1 cellular context compared by ENCODE assay signal in genomic region chr15:92333709-92334108, GRCh38.
TF ChIP-seq lines count a peak whose summit lies in the region.

No MANE protein-coding gene starts in this region.

TF ChIP-seq in HCT116, 20 proteins besides CTCF, POLR2A, EP300 and RAD21 (continued from another document):
- TF ChIP-seq, protein P1, sequence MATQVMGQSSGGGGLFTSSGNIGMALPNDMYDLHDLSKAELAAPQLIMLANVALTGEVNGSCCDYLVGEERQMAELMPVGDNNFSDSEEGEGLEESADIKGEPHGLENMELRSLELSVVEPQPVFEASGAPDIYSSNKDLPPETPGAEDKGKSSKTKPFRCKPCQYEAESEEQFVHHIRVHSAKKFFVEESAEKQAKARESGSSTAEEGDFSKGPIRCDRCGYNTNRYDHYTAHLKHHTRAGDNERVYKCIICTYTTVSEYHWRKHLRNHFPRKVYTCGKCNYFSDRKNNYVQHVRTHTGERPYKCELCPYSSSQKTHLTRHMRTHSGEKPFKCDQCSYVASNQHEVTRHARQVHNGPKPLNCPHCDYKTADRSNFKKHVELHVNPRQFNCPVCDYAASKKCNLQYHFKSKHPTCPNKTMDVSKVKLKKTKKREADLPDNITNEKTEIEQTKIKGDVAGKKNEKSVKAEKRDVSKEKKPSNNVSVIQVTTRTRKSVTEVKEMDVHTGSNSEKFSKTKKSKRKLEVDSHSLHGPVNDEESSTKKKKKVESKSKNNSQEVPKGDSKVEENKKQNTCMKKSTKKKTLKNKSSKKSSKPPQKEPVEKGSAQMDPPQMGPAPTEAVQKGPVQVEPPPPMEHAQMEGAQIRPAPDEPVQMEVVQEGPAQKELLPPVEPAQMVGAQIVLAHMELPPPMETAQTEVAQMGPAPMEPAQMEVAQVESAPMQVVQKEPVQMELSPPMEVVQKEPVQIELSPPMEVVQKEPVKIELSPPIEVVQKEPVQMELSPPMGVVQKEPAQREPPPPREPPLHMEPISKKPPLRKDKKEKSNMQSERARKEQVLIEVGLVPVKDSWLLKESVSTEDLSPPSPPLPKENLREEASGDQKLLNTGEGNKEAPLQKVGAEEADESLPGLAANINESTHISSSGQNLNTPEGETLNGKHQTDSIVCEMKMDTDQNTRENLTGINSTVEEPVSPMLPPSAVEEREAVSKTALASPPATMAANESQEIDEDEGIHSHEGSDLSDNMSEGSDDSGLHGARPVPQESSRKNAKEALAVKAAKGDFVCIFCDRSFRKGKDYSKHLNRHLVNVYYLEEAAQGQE (IDR thresholded peaks at IDR 0.05; ENCODE audit: low read depth) = no peak
- no peak for TF ChIP-seq TCF7L2 (IDR thresholded peaks at IDR 0.05; ENCODE audit: borderline replicate concordance, extremely low read depth, insufficient read depth, insufficient read length)
- no peak for TF ChIP-seq CEBPB (IDR thresholded peaks at IDR 0.05; ENCODE audit: low read depth)
- TF ChIP-seq, protein P2, sequence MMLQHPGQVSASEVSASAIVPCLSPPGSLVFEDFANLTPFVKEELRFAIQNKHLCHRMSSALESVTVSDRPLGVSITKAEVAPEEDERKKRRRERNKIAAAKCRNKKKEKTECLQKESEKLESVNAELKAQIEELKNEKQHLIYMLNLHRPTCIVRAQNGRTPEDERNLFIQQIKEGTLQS (IDR thresholded peaks at IDR 0.05) = no peak
- no peak for TF ChIP-seq MAX (IDR thresholded peaks at IDR 0.05)
- no peak for TF ChIP-seq POLR2AphosphoS5 (IDR thresholded peaks at IDR 0.05; ENCODE audit: low read depth, low read length)
- TF ChIP-seq FOSL1 (IDR thresholded peaks at IDR 0.05; ENCODE audit: low read depth) = no peak
- TF ChIP-seq JUND (IDR thresholded peaks at IDR 0.05) = no peak
- TF ChIP-seq ZNF274 (IDR thresholded peaks at IDR 0.05; ENCODE audit: low read depth, low read length) = no peak
- TF ChIP-seq SIN3A (IDR thresholded peaks at IDR 0.05; ENCODE audit: low read depth) = no peak
- TF ChIP-seq ZBTB33 (IDR thresholded peaks at IDR 0.05; ENCODE audit: extremely low read depth, insufficient replicate concordance, low read length) = no peak
- TF ChIP-seq EGR1 (IDR thresholded peaks at IDR 0.05; ENCODE audit: low read depth) = no peak
- TF ChIP-seq EZH2phosphoT487 (IDR thresholded peaks at IDR 0.05; ENCODE audit: borderline replicate concordance) = no peak
- no peak for TF ChIP-seq SRF (IDR thresholded peaks at IDR 0.05; ENCODE audit: low read depth)
- TF ChIP-seq EZH2 (IDR thresholded peaks at IDR 0.05) = no peak
- TF ChIP-seq SP1 (IDR thresholded peaks at IDR 0.05; ENCODE audit: low read depth) = no peak
- TF ChIP-seq CBX3 (IDR thresholded peaks at IDR 0.05; ENCODE audit: low read depth) = no peak
- no peak for TF ChIP-seq ELF1 (IDR thresholded peaks at IDR 0.05; ENCODE audit: borderline replicate concordance, low read depth)
- no peak for TF ChIP-seq ZFX (IDR thresholded peaks at IDR 0.05)
